In the genomic region with DNA sequence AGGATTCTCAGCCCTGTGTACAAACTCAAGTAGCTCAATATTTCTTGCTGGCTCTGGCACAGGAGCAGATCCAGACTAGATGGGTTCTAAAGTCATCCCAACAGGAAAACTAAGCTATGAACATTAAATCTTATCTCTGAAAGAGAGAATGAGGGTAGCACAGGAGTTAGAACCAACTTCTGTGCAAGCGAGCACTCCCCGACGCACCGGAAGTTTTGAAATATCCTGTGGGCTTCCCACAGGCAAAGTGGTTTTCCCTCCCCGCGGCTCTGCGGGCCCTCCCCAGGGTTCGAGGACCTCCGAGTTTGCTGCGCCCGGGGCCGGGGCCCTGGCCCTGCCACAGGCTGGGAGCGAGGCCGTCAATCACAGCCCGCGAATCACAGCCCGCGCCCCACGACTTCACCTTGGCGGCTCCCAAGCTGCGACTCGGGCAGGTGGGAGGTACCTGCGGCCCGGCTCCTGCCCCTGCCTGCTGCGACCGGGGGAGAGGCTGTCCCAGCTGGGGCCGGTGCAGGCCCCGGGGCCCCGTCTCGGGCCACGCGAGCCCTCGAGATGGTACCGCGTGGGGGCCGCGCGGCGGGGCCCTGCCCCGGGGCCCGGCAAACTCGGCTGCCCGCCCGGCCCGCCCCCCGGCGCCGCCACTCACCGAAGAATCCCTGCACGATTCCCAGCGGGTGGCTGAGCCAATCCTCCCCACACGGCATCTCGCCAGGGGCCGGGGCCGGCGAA, we compare ENCODE assay signal across 8 cellular contexts. TPM values are rescaled to one million over a fixed set of nuclear protein-coding genes. Genes with fewer than 3 reads are reported as not detected.
DNase-seq lines count a peak whose midpoint lies in the region; ATAC-seq and TF ChIP-seq lines count a peak whose summit lies in the region.

No MANE protein-coding gene starts in this region.

- no peaks in the 10 kb centered on the region for H3K9me3 Mint-ChIP-seq in immature natural killer cell

- H3K9me3 ChIP-seq in T-helper 17 cell (ENCODE audit: control insufficient read depth, low read length, poor library complexity, severe bottlenecking) = no peaks in the 10 kb centered on the region

- H3K4me3 Mint-ChIP-seq in T-helper 17 cell = peak overlapping the region; percentile 91
- peak overlapping the region; percentile 90 to 93 (median 91) for H3K4me3 Mint-ChIP-seq in immature natural killer cell

- no peak for TF ChIP-seq CTCF in astrocyte of the spinal cord (IDR thresholded peaks at IDR 0.05; ENCODE audit: low read depth, low read length)

- peak overlapping the region; percentile 89 for H3K27ac Mint-ChIP-seq in T-helper 17 cell
- peak overlapping the region; percentile 63 to 93 (median 89) for H3K27ac Mint-ChIP-seq in immature natural killer cell

- H3K27me3 Mint-ChIP-seq in T-helper 17 cell = no peaks in the 10 kb centered on the region
- H3K27me3 Mint-ChIP-seq in immature natural killer cell (ENCODE audit: low read depth in 3 of 3) = peaks cover 0 to 5% (median 1%) of the 10 kb centered on the region in 3 donors

- peak overlapping the region; percentile 78 for H3K4me3 ChIP-seq in astrocyte of the spinal cord (ENCODE audit: low read depth, low read length)

- H3K36me3 Mint-ChIP-seq in T-helper 17 cell (ENCODE audit: low read depth) = no peaks in the 10 kb centered on the region
- H3K36me3 Mint-ChIP-seq in immature natural killer cell = no peaks in the 10 kb centered on the region

- H3K4me1 Mint-ChIP-seq in T-helper 17 cell = peaks cover 33% of the 10 kb centered on the region
- H3K4me1 Mint-ChIP-seq in immature natural killer cell = peaks cover 40 to 61% of the 10 kb centered on the region in 2 donors

- ATAC-seq in GM21619 (IDR thresholded peaks at IDR 0.05; ENCODE audit: unreplicated experiment) (peak; percentile 39), T-helper 17 cell (peak; percentile 38)

- in situ Hi-C loops in KBM-7 (cut with MboI; ENCODE audit: low pct_unique_long_range_greater_than_20kb, low sequenced_read_pairs) (no loop called here), astrocyte of the spinal cord (cut with HindIII; ENCODE audit: low sequenced_read_pairs) (no loop called here)

- DNase-seq in ELF-1 (ENCODE audit: low read depth, low spot score) (peak; percentile 61), KBM-7 (peak; percentile 83), T-helper 17 cell (peak; percentile 40 to 56 (median 46)), astrocyte of the spinal cord (ENCODE audit: low read depth, low spot score) (no peak), immature natural killer cell (peak; percentile 44 to 54 (median 49)), foreskin melanocyte (no peak)
- peak; percentile 18 to 38 for DNase-seq in stimulated activated CD4-positive, alpha-beta T cell treated with anti-CD3 and anti-CD28 coated beads, Interleukin-15, amount 100 ng/mL, for 1 hour (ENCODE audit: low read depth in 1 of 2, low spot score in 1 of 2)

RNA-seq across cellular contexts. Expression of a gene that starts 0.6 kb away (rescaled TPM):
- total RNA-seq in T-helper 17 cell = 10 to 100 TPM; 32.9 to 34.4 TPM
- polyA plus RNA-seq in immature natural killer cell = 10 to 100 TPM; 46.6 to 65.6 (median 52.4) TPM

RNA-seq across cellular contexts. Expression of a gene that starts 20.5 kb away (rescaled TPM):
- 10 to 100 TPM; 30.4 to 43.2 TPM for total RNA-seq in T-helper 17 cell
- 10 to 100 TPM; 41.2 to 57.3 (median 47.2) TPM for polyA plus RNA-seq in immature natural killer cell

Comparison
In these comparisons a context has a peak if more than half of its experiments do, and no peak if none do; other contexts are left out.
1. DNase-seq: peak in ELF-1 (single experiment), KBM-7 (single experiment), T-helper 17 cell (3 of 3), immature natural killer cell (3 of 3) and stimulated activated CD4-positive, alpha-beta T cell treated with anti-CD3 and anti-CD28 coated beads, Interleukin-15, amount 100 ng/mL, for 1 hour (2 of 2); none in astrocyte of the spinal cord (single experiment) and foreskin melanocyte (single experiment).